Comparison of ENCODE assay signal across 13 cellular contexts in genomic region chr5:72470817-72471216, GRCh38. TPM values are rescaled to one million over a fixed set of nuclear protein-coding genes. Genes with fewer than 3 reads are reported as not detected.
DNase-seq lines count a peak whose midpoint lies in the region; ATAC-seq and TF ChIP-seq lines count a peak whose summit lies in the region.
"Had no signal": no experiment of that assay in that cellular context is flagged by ENCODE, and none has a peak within 500 bp of the region (broad histone marks: within the 10 kb centered on the region; RNA-seq: fewer than 3 reads in every experiment).

No MANE protein-coding gene starts in this region.

- no peak overlapping the region for H2BK15ac ChIP-seq in IMR-90 (ENCODE audit: low read depth, low read length)
- no peak overlapping the region for H2BK15ac ChIP-seq in neuronal stem cell (ENCODE audit: low read length)

- no peak overlapping the region for H2BK12ac ChIP-seq in neuronal stem cell (ENCODE audit: low read length)

- peak; percentile 67 for ATAC-seq in IMR-90 (ENCODE audit: low read depth)
- ATAC-seq in GM21390 (IDR thresholded peaks at IDR 0.05; ENCODE audit: unreplicated experiment), result no peak
- ATAC-seq: activated CD4-positive, CD25-positive, alpha-beta regulatory T cell treated with anti-CD3 and anti-CD28 coated beads, Interleukin-2, amount 50 U/mL, for 24 hours had no signal

- H3K18ac ChIP-seq in IMR-90 (ENCODE audit: low read depth, low read length) (no peak overlapping the region), neuronal stem cell (ENCODE audit: low read length) (no peak overlapping the region)

- H2BK5ac ChIP-seq in IMR-90 (ENCODE audit: low read depth, low read length, poor library complexity, severe bottlenecking) (no peak overlapping the region), neuronal stem cell (ENCODE audit: low read length) (no peak overlapping the region)

- H3K27me3 ChIP-seq in IMR-90 (ENCODE audit: control insufficient read depth, insufficient read depth, low read length) (no peaks in the 10 kb centered on the region), neuronal stem cell (ENCODE audit: control insufficient read depth in 3 of 3, insufficient read depth in 3 of 3, low read depth in 1 of 3, low read length in 3 of 3) (no peaks in the 10 kb centered on the region)

- CTCF ChIA-PET in IMR-90 (lab: Yijun Ruan, JAX), result no interaction called here

- intact Hi-C loops in IMR-90 (cut with micrococcal nuclease), result no loop called here
- intact Hi-C loops in activated T-helper 2 cell treated with anti-CD3 and anti-CD28 coated beads, Interferon-gamma antibody, Interleukin-2, Interleukin-4, amounts not matched to agents 10 μg/mL and 5 μg/mL and 100 μg/mL, durations not matched to agents 14 hours and 24 hours and 36 hours (cut with micrococcal nuclease), result no loop called here

- WGBS in IMR-90 (ENCODE audit: extremely low coverage in 2 of 2, insufficient read length in 1 of 2), 2 experiments, result no CpG with 5 or more reads among the region's 2 CpGs
- WGBS in neuronal stem cell (ENCODE audit: extremely low coverage in 2 of 2, insufficient read length in 2 of 2, insufficient replicate concordance in 1 of 2), 2 donors, result no CpG with 5 or more reads among the region's 2 CpGs

- no peak overlapping the region for H3K56ac ChIP-seq in IMR-90 (ENCODE audit: extremely low read depth, insufficient read depth, low read length)

- H3K4me3 Mint-ChIP-seq in activated T-helper 2 cell treated with anti-CD3 and anti-CD28 coated beads, Interferon-gamma antibody, Interleukin-2, Interleukin-4, amounts not matched to agents 10 μg/mL and 5 μg/mL and 100 μg/mL, durations not matched to agents 14 hours and 24 hours and 36 hours (ENCODE audit: low read depth), result no peak overlapping the region

- H3K4me2 ChIP-seq in IMR-90 (ENCODE audit: low read depth, low read length) (no peak overlapping the region), neuronal stem cell (ENCODE audit: insufficient read depth, low read length, poor library complexity, severe bottlenecking) (no peak overlapping the region)

- no peak overlapping the region for H4K8ac ChIP-seq in IMR-90 (ENCODE audit: low read depth in 2 of 2, low read length in 2 of 2)
- no peak overlapping the region for H4K8ac ChIP-seq in neuronal stem cell (ENCODE audit: low read depth, low read length)

- peak overlapping the region; percentile 38 for H2AFZ ChIP-seq in IMR-90 (replicated peaks; ENCODE audit: low read length, poor library complexity)
- H2AFZ ChIP-seq in neuronal stem cell (ENCODE audit: low read length), result no peak overlapping the region

- H3K36me3 ChIP-seq in IMR-90 (ENCODE audit: control insufficient read depth, insufficient read depth, low read length) (no peaks in the 10 kb centered on the region), neuronal stem cell (replicated peaks in 1 of 2; ENCODE audit: control insufficient read depth in 2 of 2, insufficient read depth in 2 of 2, low read length in 2 of 2) (no peaks in the 10 kb centered on the region)
- H3K36me3 ChIP-seq: prostate gland had no signal

- no peak for TF ChIP-seq RAD21 in IMR-90 (IDR thresholded peaks at IDR 0.05; ENCODE audit: low read length)

- H3K4me3 ChIP-seq in IMR-90 (ENCODE audit: insufficient read depth, low read depth, low read length) (no peak overlapping the region), neuronal stem cell (ENCODE audit: low read length in 2 of 2) (no peak overlapping the region)
- H3K4me3 ChIP-seq: prostate gland had no signal

- no peaks in the 10 kb centered on the region for H3K36me3 Mint-ChIP-seq in activated T-helper 2 cell treated with anti-CD3 and anti-CD28 coated beads, Interferon-gamma antibody, Interleukin-2, Interleukin-4, amounts not matched to agents 10 μg/mL and 5 μg/mL and 100 μg/mL, durations not matched to agents 14 hours and 24 hours and 36 hours (ENCODE audit: low read depth)

- DNase-seq in AG08396 (ENCODE audit: low spot score), result peak; percentile 70
- DNase-seq in IMR-90, result peak; percentile 48
- DNase-seq in astrocyte of the hippocampus (ENCODE audit: low read depth, low spot score), result peak; percentile 82
- peak; percentile 87 for DNase-seq in glomerular visceral epithelial cell (ENCODE audit: extremely low spot score)
- DNase-seq in activated T-helper 2 cell treated with anti-CD3 and anti-CD28 coated beads, Interferon-gamma antibody, Interleukin-2, Interleukin-4, amounts not matched to agents 10 μg/mL and 5 μg/mL and 100 μg/mL, durations not matched to agents 14 hours and 24 hours and 36 hours (ENCODE audit: low spot score), result no peak
- no peak for DNase-seq in neuronal stem cell (ENCODE audit: low spot score)
- no peak for DNase-seq in NCI-H146 (lab: John Stamatoyannopoulos, UW)
- DNase-seq: dermis blood vessel endothelial cell; NCI-H1092 treated with DMSO at 0.1 percent for 48 hours; stimulated activated CD8-positive, alpha-beta memory T cell treated with anti-CD3 and anti-CD28 coated beads, Interleukin-4, amount 100 ng/mL, for 48 hours had no signal

- dilution Hi-C loops in IMR-90 (cut with HindIII; ENCODE audit: low sequenced_read_pairs, unreplicated experiment), result no loop called here

- POLR2A ChIA-PET in IMR-90 (lab: Charles Lee; ENCODE audit: unreplicated experiment), result no interaction called here

- no peak overlapping the region for H3K9ac ChIP-seq in IMR-90 (ENCODE audit: low read depth, low read length)
- no peak overlapping the region for H3K9ac ChIP-seq in neuronal stem cell (ENCODE audit: low read depth, low read length, poor library complexity)

- no peaks in the 10 kb centered on the region for H3K9me3 Mint-ChIP-seq in activated T-helper 2 cell treated with anti-CD3 and anti-CD28 coated beads, Interferon-gamma antibody, Interleukin-2, Interleukin-4, amounts not matched to agents 10 μg/mL and 5 μg/mL and 100 μg/mL, durations not matched to agents 14 hours and 24 hours and 36 hours

- H3K27ac ChIP-seq in IMR-90 (ENCODE audit: insufficient read depth, low read length) (no peak overlapping the region), neuronal stem cell (replicated peaks; ENCODE audit: low read length) (no peak overlapping the region)
- H3K27ac ChIP-seq: prostate gland had no signal

- H3K4ac ChIP-seq in IMR-90 (ENCODE audit: low read depth, low read length) (no peak overlapping the region), neuronal stem cell (ENCODE audit: low read length) (no peak overlapping the region)

- H3K9me1 ChIP-seq in IMR-90 (ENCODE audit: insufficient read depth, low read length), result peaks cover 8% of the 10 kb centered on the region; the same call in 1 of the 2 replicates

- no peak for TF ChIP-seq POLR2A in IMR-90 (IDR thresholded peaks at IDR 0.05; ENCODE audit: low read depth, low read length)

- no peak overlapping the region for H4K91ac ChIP-seq in IMR-90 (ENCODE audit: insufficient read depth, low read depth, low read length)
- no peak overlapping the region for H4K91ac ChIP-seq in neuronal stem cell (ENCODE audit: low read depth, low read length, poor library complexity)

- H2AK5ac ChIP-seq in IMR-90 (ENCODE audit: low read depth, low read length) (peak overlapping the region; percentile 54), neuronal stem cell (ENCODE audit: low read depth, low read length) (no peak overlapping the region)

- H2AK9ac ChIP-seq in IMR-90 (replicated peaks; ENCODE audit: low read depth, low read length, poor library complexity), result no peak overlapping the region

- H3K79me1 ChIP-seq in IMR-90 (ENCODE audit: low read depth in 1 of 2, low read length in 2 of 2) (no peaks in the 10 kb centered on the region), neuronal stem cell (ENCODE audit: low read depth, low read length) (no peaks in the 10 kb centered on the region)

- H3K9me3 ChIP-seq in IMR-90 (ENCODE audit: control insufficient read depth, insufficient read depth, low read length) (no peaks in the 10 kb centered on the region), neuronal stem cell (replicated peaks in 1 of 2; ENCODE audit: control insufficient read depth in 2 of 2, insufficient read depth in 1 of 2, low read depth in 1 of 2, low read length in 2 of 2) (peaks cover 0 to 2% of the 10 kb centered on the region in 2 donors)
- H3K9me3 ChIP-seq: prostate gland had no signal

- H2BK20ac ChIP-seq in IMR-90 (ENCODE audit: low read depth, low read length), result no peak overlapping the region

- no peak overlapping the region for H3K23ac ChIP-seq in IMR-90 (ENCODE audit: low read depth, low read length)
- H3K23ac ChIP-seq in neuronal stem cell (ENCODE audit: low read depth, low read length, poor library complexity), result no peak overlapping the region

- peaks cover 7% of the 10 kb centered on the region; the same call in 1 of the 2 replicates for H3K4me1 ChIP-seq in IMR-90 (ENCODE audit: control insufficient read depth, insufficient read depth, low read length)
- peaks cover 1 to 25% of the 10 kb centered on the region in 2 donors for H3K4me1 ChIP-seq in neuronal stem cell (ENCODE audit: control insufficient read depth in 2 of 2, insufficient read depth in 1 of 2, low read depth in 1 of 2, low read length in 2 of 2)
- H3K4me1 ChIP-seq: prostate gland had no signal

- in situ Hi-C loops in IMR-90 (cut with MboI; ENCODE audit: low sequenced_read_pairs), result no loop called here

- 0 out of 2 replicates have a peak overlapping the region, but pooled peaks have one; percentile 54 for H3K14ac ChIP-seq in IMR-90 (replicated peaks; ENCODE audit: low read depth, low read length)
- H3K14ac ChIP-seq in neuronal stem cell (ENCODE audit: low read length), result no peak overlapping the region

- H4K5ac ChIP-seq in IMR-90 (ENCODE audit: low read depth, low read length), result no peak overlapping the region

- H2BK120ac ChIP-seq in IMR-90 (ENCODE audit: low read depth, low read length) (no peak overlapping the region), neuronal stem cell (ENCODE audit: low read depth, low read length) (no peak overlapping the region)

- H3K4me1 Mint-ChIP-seq in activated T-helper 2 cell treated with anti-CD3 and anti-CD28 coated beads, Interferon-gamma antibody, Interleukin-2, Interleukin-4, amounts not matched to agents 10 μg/mL and 5 μg/mL and 100 μg/mL, durations not matched to agents 14 hours and 24 hours and 36 hours (ENCODE audit: low read depth), result peaks cover 4% of the 10 kb centered on the region

- TF ChIP-seq CTCF in IMR-90 (conservative IDR thresholded peaks at IDR 0.05; ENCODE audit: low read depth, low read length), result no peak

- BruUV-seq in IMR-90 (replicated peaks; lab: Mats Ljungman, UMichigan), result no TSS peak

- no peak overlapping the region for H3K27ac Mint-ChIP-seq in activated T-helper 2 cell treated with anti-CD3 and anti-CD28 coated beads, Interferon-gamma antibody, Interleukin-2, Interleukin-4, amounts not matched to agents 10 μg/mL and 5 μg/mL and 100 μg/mL, durations not matched to agents 14 hours and 24 hours and 36 hours

- no peaks in the 10 kb centered on the region for H4K20me1 ChIP-seq in IMR-90 (ENCODE audit: insufficient read depth, low read length)

- H3K27me3 Mint-ChIP-seq in activated T-helper 2 cell treated with anti-CD3 and anti-CD28 coated beads, Interferon-gamma antibody, Interleukin-2, Interleukin-4, amounts not matched to agents 10 μg/mL and 5 μg/mL and 100 μg/mL, durations not matched to agents 14 hours and 24 hours and 36 hours (ENCODE audit: low read depth), result peaks cover 22% of the 10 kb centered on the region

RNA-seq across cellular contexts. Expression of gene ZNF366, which starts 36.4 kb away (rescaled TPM):
- total RNA-seq in IMR-90 (2012; rRNA removed), result not detected in 2 replicates
- polyA plus RNA-seq in IMR-90 (2012; rRNA removed), result not detected in 2 replicates
- not detected in 2 replicates for polyA plus RNA-seq in IMR-90 (2012; cell fraction: cytosol; rRNA removed)
- not detected in 2 replicates for polyA plus RNA-seq in IMR-90 (2012; cell fraction: nucleus; rRNA removed; ENCODE audit: low replicate concordance)
- total RNA-seq in activated T-helper 2 cell treated with anti-CD3 and anti-CD28 coated beads, Interferon-gamma antibody, Interleukin-2, Interleukin-4, amounts not matched to agents 10 μg/mL and 5 μg/mL and 100 μg/mL, durations not matched to agents 14 hours and 24 hours and 36 hours, result not detected in 2 replicates
- polyA plus RNA-seq in neuronal stem cell (2013, experiment 1 of 2), result not detected
- polyA plus RNA-seq in neuronal stem cell (2013, experiment 2 of 2), result not detected

Comparison
In these comparisons a context has a peak if more than half of its experiments do, and no peak if none do; other contexts are left out.
1. DNase-seq: peak in AG08396 (single experiment), IMR-90 (single experiment), astrocyte of the hippocampus (single experiment) and glomerular visceral epithelial cell (single experiment); none in activated T-helper 2 cell treated with anti-CD3 and anti-CD28 coated beads, Interferon-gamma antibody, Interleukin-2, Interleukin-4, amounts not matched to agents 10 μg/mL and 5 μg/mL and 100 μg/mL, durations not matched to agents 14 hours and 24 hours and 36 hours (single experiment), neuronal stem cell (single experiment) and NCI-H146 (single experiment).